In the genomic region with DNA sequence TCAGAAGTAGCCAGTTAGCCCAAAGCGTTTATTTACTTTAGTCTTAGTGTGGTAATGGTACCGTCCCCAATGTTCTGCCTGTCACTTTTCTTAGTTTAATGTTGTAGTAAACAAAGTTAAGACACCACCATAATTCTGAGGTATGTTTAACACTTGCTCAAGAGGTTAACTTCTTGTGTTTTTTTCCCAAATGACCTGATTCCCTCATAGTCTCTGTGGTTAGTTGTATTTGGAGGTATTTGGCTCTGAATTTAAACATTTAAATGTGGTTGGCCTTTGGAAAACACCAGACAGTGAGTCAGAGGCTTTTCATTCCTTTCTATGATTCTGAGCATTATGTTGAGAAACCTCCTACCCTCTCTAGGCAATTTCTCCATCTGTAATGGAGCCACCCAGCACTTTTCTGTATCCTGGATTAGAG, we compare ENCODE assay signal across 11 cellular contexts. TPM values are rescaled to one million over a fixed set of nuclear protein-coding genes. Genes with fewer than 3 reads are reported as not detected.
DNase-seq lines count a peak whose midpoint lies in the region; ATAC-seq, FAIRE-seq and TF ChIP-seq lines count a peak whose summit lies in the region.
"Had no signal": no experiment of that assay in that cellular context is flagged by ENCODE, and none has a peak within 500 bp of the region (broad histone marks: within the 10 kb centered on the region; RNA-seq: fewer than 3 reads in every experiment).

No MANE protein-coding gene starts in this region.

- H3K14ac ChIP-seq in mesenchymal stem cell (ENCODE audit: low read length in 2 of 2) = no peak overlapping the region

- no peak overlapping the region for H2AFZ ChIP-seq in mesenchymal stem cell (ENCODE audit: low read depth, low read length)

- H3K36me3 Mint-ChIP-seq in chondrocyte (ENCODE audit: low read depth) = no peaks in the 10 kb centered on the region

- DNase-seq in AG08395 (ENCODE audit: low spot score) (peak; percentile 86), HTR-8/SVneo (ENCODE audit: insufficient read length, low spot score) (peak; percentile 14), chondrocyte (ENCODE audit: low spot score) (no peak), mesenchymal stem cell (peak; percentile 98), D721Med (ENCODE audit: insufficient read length, low spot score) (no peak)
- DNase-seq in activated CD4-positive, alpha-beta T cell treated with anti-CD3 and anti-CD28 coated beads for 48 hours = no peak
- no peak for DNase-seq in activated CD8-positive, alpha-beta memory T cell treated with anti-CD3 and anti-CD28 coated beads for 24 hours
- DNase-seq: activated CD4-positive, alpha-beta memory T cell treated with anti-CD3 and anti-CD28 coated beads, Interleukin-2, amount 10 ng/mL, durations not matched to agents 7 days and 5 days; NCI-H2081 treated with DMSO at 0.1 percent for 48 hours had no signal

- H3K4me1 Mint-ChIP-seq in chondrocyte (ENCODE audit: low read depth) = peaks cover 45% of the 10 kb centered on the region
- H3K4me1 Mint-ChIP-seq: activated CD4-positive, alpha-beta memory T cell treated with anti-CD3 and anti-CD28 coated beads, Interleukin-2, amount 10 ng/mL, durations not matched to agents 7 days and 5 days had no signal

- H3K36me3 ChIP-seq in mesenchymal stem cell (ENCODE audit: control insufficient read depth in 1 of 2, insufficient read depth in 2 of 2, low read depth in 1 of 2, low read length in 2 of 2) = no peaks in the 10 kb centered on the region

- H3K4me2 ChIP-seq in mesenchymal stem cell (ENCODE audit: low read length, poor library complexity, severe bottlenecking) = no peak overlapping the region

- H2BK15ac ChIP-seq in mesenchymal stem cell (ENCODE audit: low read depth, poor library complexity, severe bottlenecking) = no peak overlapping the region

- H3K9ac ChIP-seq in mesenchymal stem cell (ENCODE audit: low read length) = peak overlapping the region; percentile 9

- peak overlapping the region; percentile 92 for H2BK5ac ChIP-seq in mesenchymal stem cell (ENCODE audit: low read depth, low read length, poor library complexity, severe bottlenecking)

- no peak for ATAC-seq in GM21423 (IDR thresholded peaks at IDR 0.05; ENCODE audit: unreplicated experiment)

- no peak overlapping the region for H2BK12ac ChIP-seq in mesenchymal stem cell (ENCODE audit: low read length in 2 of 2)

- H3K79me1 ChIP-seq in mesenchymal stem cell (replicated peaks; ENCODE audit: low read length, poor library complexity, severe bottlenecking) = no peaks in the 10 kb centered on the region

- TF ChIP-seq CTCF in chondrocyte (IDR thresholded peaks at IDR 0.05) = no peak
- TF ChIP-seq CTCF in D721Med (IDR thresholded peaks at IDR 0.05; ENCODE audit: insufficient read depth, missing control alignments) = no peak

- H3K27ac ChIP-seq in mesenchymal stem cell (ENCODE audit: low read length, poor library complexity, severe bottlenecking) = peak overlapping the region; percentile 93

- no peak overlapping the region for H2BK120ac ChIP-seq in mesenchymal stem cell (ENCODE audit: low read depth, low read length)

- H3K27me3 Mint-ChIP-seq in chondrocyte (ENCODE audit: low read depth) = no peaks in the 10 kb centered on the region
- H3K27me3 Mint-ChIP-seq: activated CD4-positive, alpha-beta memory T cell treated with anti-CD3 and anti-CD28 coated beads, Interleukin-2, amount 10 ng/mL, durations not matched to agents 7 days and 5 days had no signal

- H3K9me3 Mint-ChIP-seq in chondrocyte (ENCODE audit: low read depth) = peaks cover 2% of the 10 kb centered on the region
- H3K9me3 Mint-ChIP-seq: activated CD4-positive, alpha-beta memory T cell treated with anti-CD3 and anti-CD28 coated beads, Interleukin-2, amount 10 ng/mL, durations not matched to agents 7 days and 5 days had no signal

- H3K27ac Mint-ChIP-seq in chondrocyte (ENCODE audit: unreplicated experiment) = peak overlapping the region; percentile 92
- H3K27ac Mint-ChIP-seq: activated CD4-positive, alpha-beta memory T cell treated with anti-CD3 and anti-CD28 coated beads, Interleukin-2, amount 10 ng/mL, durations not matched to agents 7 days and 5 days; progenitor cell of endocrine pancreas had no signal

- H3K9me3 ChIP-seq in mesenchymal stem cell (ENCODE audit: control insufficient read depth, low read length) = no peaks in the 10 kb centered on the region

- H3K23ac ChIP-seq in mesenchymal stem cell (ENCODE audit: low read length in 2 of 2) = no peak overlapping the region

- no peak overlapping the region for H3K4me3 ChIP-seq in mesenchymal stem cell (ENCODE audit: insufficient read depth in 1 of 2, low read depth in 1 of 2, low read length in 2 of 2)

- H3K4me3 Mint-ChIP-seq in chondrocyte (ENCODE audit: unreplicated experiment) = no peak overlapping the region
- H3K4me3 Mint-ChIP-seq: activated CD4-positive, alpha-beta memory T cell treated with anti-CD3 and anti-CD28 coated beads, Interleukin-2, amount 10 ng/mL, durations not matched to agents 7 days and 5 days had no signal

- no peak overlapping the region for H4K91ac ChIP-seq in mesenchymal stem cell (ENCODE audit: low read length)

- no peak overlapping the region for H4K8ac ChIP-seq in mesenchymal stem cell (ENCODE audit: low read length)

- no peak overlapping the region for H3K4ac ChIP-seq in mesenchymal stem cell (ENCODE audit: low read depth in 1 of 2, low read length in 2 of 2)

- no peak for FAIRE-seq in HTR-8/SVneo (lab: Jason Lieb, UNC)
- no peak for FAIRE-seq in D721Med (lab: Jason Lieb, UNC)

- H2AK5ac ChIP-seq in mesenchymal stem cell (ENCODE audit: low read length, severe bottlenecking) = no peak overlapping the region

- H3K4me1 ChIP-seq in mesenchymal stem cell (ENCODE audit: control insufficient read depth, insufficient read depth, low read depth, low read length) = peaks cover 1% of the 10 kb centered on the region

- no peak overlapping the region for H3K18ac ChIP-seq in mesenchymal stem cell (ENCODE audit: low read depth in 1 of 2, low read length in 2 of 2)

- no CpG with 5 or more reads among the region's 2 CpGs for WGBS in mesenchymal stem cell

- no peaks in the 10 kb centered on the region for H3K27me3 ChIP-seq in mesenchymal stem cell (ENCODE audit: control insufficient read depth in 1 of 2, insufficient read depth in 1 of 2, low read length in 2 of 2)

RNA-seq across cellular contexts. Expression of gene CXCL1, which starts 47.9 kb away (rescaled TPM):
- total RNA-seq in chondrocyte = 0.72 to 1.0 TPM (median 0.74 TPM) in 3 replicates
- polyA plus RNA-seq in mesenchymal stem cell (2013, experiment 1 of 2) = 274 TPM
- 286 TPM for polyA plus RNA-seq in mesenchymal stem cell (2013, experiment 2 of 2)
- total RNA-seq: activated CD4-positive, alpha-beta memory T cell treated with anti-CD3 and anti-CD28 coated beads, Interleukin-2, amount 10 ng/mL, durations not matched to agents 7 days and 5 days had no signal

Comparison
In these comparisons a context has a peak if more than half of its experiments do, and no peak if none do; other contexts are left out.
1. DNase-seq: peak in AG08395 (single experiment), HTR-8/SVneo (single experiment) and mesenchymal stem cell (single experiment); none in chondrocyte (single experiment), D721Med (single experiment), activated CD4-positive, alpha-beta T cell treated with anti-CD3 and anti-CD28 coated beads for 48 hours (single experiment) and activated CD8-positive, alpha-beta memory T cell treated with anti-CD3 and anti-CD28 coated beads for 24 hours (single experiment).